In genomic region chr12:93653079-93653478, GRCh38 we compare ENCODE assay signal across 33 cellular contexts. TPM values are rescaled to one million over a fixed set of nuclear protein-coding genes. Genes with fewer than 3 reads are reported as not detected.
DNase-seq lines count a peak whose midpoint lies in the region; ATAC-seq, FAIRE-seq and TF ChIP-seq lines count a peak whose summit lies in the region.
"Had no signal": no experiment of that assay in that cellular context is flagged by ENCODE, and none has a peak within 500 bp of the region (broad histone marks: within the 10 kb centered on the region; RNA-seq: fewer than 3 reads in every experiment).

No MANE protein-coding gene starts in this region.

- FAIRE-seq in GM12891 (lab: Jason Lieb, UNC) (no peak), GM12878 (lab: Jason Lieb, UNC) (no peak)
- FAIRE-seq: small intestine had no signal

- no peak for TF ChIP-seq RAD21 in GM12878 (IDR thresholded peaks at IDR 0.05; ENCODE audit: insufficient read depth, low read depth, low read length)

- POLR2A ChIA-PET in GM12878 (lab: Charles Lee) = no interaction called here
- POLR2A ChIA-PET in activated CD8-positive, alpha-beta T cell treated with anti-CD3 and anti-CD28 coated beads for 36 hours (lab: Charles Lee) = interaction anchor here (1.5 kb wide), 1 partner anchor 24 kb away, joined by 4 read pairs; the partner anchor contains the start of gene CRADD

- H3K36me3 ChIP-seq in GM12878 (ENCODE audit: control insufficient read depth in 2 of 2, insufficient read depth in 2 of 2, low read length in 1 of 2) = no peaks in the 10 kb centered on the region
- H3K36me3 ChIP-seq: heart left ventricle, transverse colon had no signal

- H3K9me3 ChIP-seq in GM12878 (replicated peaks; ENCODE audit: control insufficient read depth, insufficient read depth, low read length) = no peaks in the 10 kb centered on the region; the same call in 2 of the 3 replicates
- H3K9me3 ChIP-seq: A549, heart left ventricle, transverse colon had no signal

- no peaks in the 10 kb centered on the region for H3K27me3 ChIP-seq in GM12878 (replicated peaks in 1 of 2; ENCODE audit: control insufficient read depth in 2 of 2, insufficient read depth in 2 of 2, low read length in 1 of 2)
- H3K27me3 ChIP-seq: heart left ventricle, transverse colon had no signal

- H3K4me3 ChIP-seq in GM12878 = no peak overlapping the region
- H3K4me3 ChIP-seq: A549, heart left ventricle, transverse colon had no signal

- no peak overlapping the region for H3K4me3 Mint-ChIP-seq in type B pancreatic cell
- no peak overlapping the region for H3K4me3 Mint-ChIP-seq in activated CD8-positive, alpha-beta T cell treated with anti-CD3 and anti-CD28 coated beads for 36 hours
- H3K4me3 Mint-ChIP-seq: activated naive CD8-positive, alpha-beta T cell treated with anti-CD3 and anti-CD28 coated beads, Interleukin-2, amount 10 ng/mL, durations not matched to agents 7 days and 5 days; CD8-positive, alpha-beta T cell; dendritic cell treated with granulocyte-macrophage colony-stimulating factor and Interleukin-4, amounts not matched to agents 40 ng/mL and 50 ng/mL, for 4 days; endodermal cell; IgD-negative memory B cell; nephron progenitor cell had no signal

- H3K27me3 Mint-ChIP-seq in type B pancreatic cell = peaks cover 13% of the 10 kb centered on the region
- H3K27me3 Mint-ChIP-seq in activated CD8-positive, alpha-beta T cell treated with anti-CD3 and anti-CD28 coated beads for 36 hours = peaks cover 2% of the 10 kb centered on the region
- H3K27me3 Mint-ChIP-seq: dendritic cell treated with granulocyte-macrophage colony-stimulating factor and Interleukin-4, amounts not matched to agents 40 ng/mL and 50 ng/mL, for 4 days had no signal

- no peak overlapping the region for H3K27ac Mint-ChIP-seq in type B pancreatic cell
- no peak overlapping the region for H3K27ac Mint-ChIP-seq in activated CD8-positive, alpha-beta T cell treated with anti-CD3 and anti-CD28 coated beads for 36 hours
- H3K27ac Mint-ChIP-seq: activated naive CD8-positive, alpha-beta T cell treated with anti-CD3 and anti-CD28 coated beads, Interleukin-2, amount 10 ng/mL, durations not matched to agents 7 days and 5 days; CD8-positive, alpha-beta T cell; dendritic cell treated with granulocyte-macrophage colony-stimulating factor and Interleukin-4, amounts not matched to agents 40 ng/mL and 50 ng/mL, for 4 days; endodermal cell; IgD-negative memory B cell; nephron progenitor cell had no signal

- intact Hi-C loops in GM12878 (cut with micrococcal nuclease; ENCODE audit: unreplicated experiment) = no loop called here
- intact Hi-C loops in activated CD8-positive, alpha-beta T cell treated with anti-CD3 and anti-CD28 coated beads for 36 hours (cut with micrococcal nuclease) = no loop called here

- no peak for DNase-seq in GM12891 (ENCODE audit: insufficient read length, low spot score)
- no peak for DNase-seq in GM12878 (ENCODE audit: low read depth, low spot score)
- DNase-seq in stimulated activated CD4-positive, alpha-beta T cell treated with anti-CD3 and anti-CD28 coated beads, Interleukin-4, amount 100 ng/mL, for 4 hours = no peak
- DNase-seq in KBM-7 = no peak
- DNase-seq in type B pancreatic cell (ENCODE audit: extremely low spot score, unreplicated experiment) = no peak
- no peak for DNase-seq in activated CD8-positive, alpha-beta T cell treated with anti-CD3 and anti-CD28 coated beads for 36 hours
- DNase-seq: activated CD4-positive, alpha-beta T cell treated with anti-CD3 and anti-CD28 coated beads for 4 hours; activated CD8-positive, alpha-beta memory T cell treated with anti-CD3 and anti-CD28 coated beads for 24 hours; activated gamma-delta T cell; activated naive CD8-positive, alpha-beta T cell treated with anti-CD3 and anti-CD28 coated beads, Interleukin-2, amount 10 ng/mL, durations not matched to agents 7 days and 5 days; activated T-cell treated with anti-CD3 and anti-CD28 coated beads, Interleukin-2, amount 50 U/mL, for 1 hour; CD8-positive, alpha-beta T cell; central memory CD4-positive, alpha-beta T cell; EL; endodermal cell; foreskin fibroblast; heart left ventricle; NCI-H1417; NCI-H2107; NCI-H748 treated with DMSO at 0.1 percent for 48 hours; nephron progenitor cell; RPMI8226; small intestine; stimulated activated CD8-positive, alpha-beta memory T cell treated with anti-CD3 and anti-CD28 coated beads, Interleukin-4, amount 100 ng/mL, for 48 hours; T-helper 2 cell; transverse colon had no signal

- TF ChIP-seq EP300 in GM12878 (IDR thresholded peaks at IDR 0.05; ENCODE audit: borderline replicate concordance in 1 of 2, control insufficient read depth in 1 of 2, low read depth in 2 of 2, low read length in 2 of 2) = no peak

- no peaks in the 10 kb centered on the region for H3K4me1 Mint-ChIP-seq in type B pancreatic cell (ENCODE audit: unreplicated experiment)
- H3K4me1 Mint-ChIP-seq in activated CD8-positive, alpha-beta T cell treated with anti-CD3 and anti-CD28 coated beads for 36 hours (ENCODE audit: low read depth) = no peaks in the 10 kb centered on the region
- H3K4me1 Mint-ChIP-seq: activated naive CD8-positive, alpha-beta T cell treated with anti-CD3 and anti-CD28 coated beads, Interleukin-2, amount 10 ng/mL, durations not matched to agents 7 days and 5 days; endodermal cell; nephron progenitor cell had no signal

- RAD21 ChIA-PET in GM12878 (lab: Charles Lee; ENCODE audit: unreplicated experiment) = no interaction called here

- H3K9me3 Mint-ChIP-seq in type B pancreatic cell = no peaks in the 10 kb centered on the region
- no peaks in the 10 kb centered on the region for H3K9me3 Mint-ChIP-seq in activated CD8-positive, alpha-beta T cell treated with anti-CD3 and anti-CD28 coated beads for 36 hours
- H3K9me3 Mint-ChIP-seq: activated naive CD8-positive, alpha-beta T cell treated with anti-CD3 and anti-CD28 coated beads, Interleukin-2, amount 10 ng/mL, durations not matched to agents 7 days and 5 days; CD8-positive, alpha-beta T cell; dendritic cell treated with granulocyte-macrophage colony-stimulating factor and Interleukin-4, amounts not matched to agents 40 ng/mL and 50 ng/mL, for 4 days; endodermal cell had no signal

- in situ Hi-C loops in GM12878 (cut with MboI) = no loop called here
- in situ Hi-C loops in KBM-7 (cut with MboI; ENCODE audit: low pct_unique_long_range_greater_than_20kb, low sequenced_read_pairs) = no loop called here

- ATAC-seq in GM18907 (IDR thresholded peaks at IDR 0.05; ENCODE audit: unreplicated experiment) (peak; percentile 59), HG03354 (IDR thresholded peaks at IDR 0.05; ENCODE audit: poor library complexity, severe bottlenecking, unreplicated experiment) (peak; percentile 83), GM12878 (peak; percentile 88)
- ATAC-seq in activated CD8-positive, alpha-beta T cell treated with anti-CD3 and anti-CD28 coated beads for 36 hours = no peak
- ATAC-seq: A549; CD8-positive, alpha-beta T cell; esophagus mucosa; heart left ventricle had no signal

- H3K36me3 Mint-ChIP-seq in type B pancreatic cell = no peaks in the 10 kb centered on the region
- H3K36me3 Mint-ChIP-seq in activated CD8-positive, alpha-beta T cell treated with anti-CD3 and anti-CD28 coated beads for 36 hours (ENCODE audit: low read depth) = no peaks in the 10 kb centered on the region
- H3K36me3 Mint-ChIP-seq: activated naive CD8-positive, alpha-beta T cell treated with anti-CD3 and anti-CD28 coated beads, Interleukin-2, amount 10 ng/mL, durations not matched to agents 7 days and 5 days; CD8-positive, alpha-beta T cell; IgD-negative memory B cell had no signal

- WGBS in GM12878 (ENCODE audit: insufficient coverage, insufficient replicate concordance, low lambda C conversion rate, missing lambda C conversion rate) = 30% methylated on average over 3 of the region's 3 CpGs

- TF ChIP-seq CTCF in GM12878 (IDR thresholded peaks at IDR 0.05 in 2 of 3, conservative IDR thresholded peaks at IDR 0.05 in 1 of 3; ENCODE audit: control insufficient read depth in 2 of 3, extremely low read depth in 1 of 3, insufficient read depth in 1 of 3, low read depth in 3 of 3, low read length in 3 of 3) (no peak), type B pancreatic cell (conservative IDR thresholded peaks at IDR 0.05) (no peak)
- TF ChIP-seq CTCF in activated CD8-positive, alpha-beta T cell treated with anti-CD3 and anti-CD28 coated beads for 36 hours (IDR thresholded peaks at IDR 0.05) = no peak

- TF ChIP-seq POLR2A in GM12891 (IDR thresholded peaks at IDR 0.05; ENCODE audit: low read depth, low read length) (no peak), GM12878 (IDR thresholded peaks at IDR 0.05; ENCODE audit: low read depth, low read length) (no peak)

- H3K4me1 ChIP-seq in GM12878 (ENCODE audit: control insufficient read depth, insufficient read depth, low read length) = no peaks in the 10 kb centered on the region
- H3K4me1 ChIP-seq: A549, heart left ventricle, transverse colon had no signal

- no peaks in the 10 kb centered on the region for H3K79me2 ChIP-seq in GM12878 (ENCODE audit: control insufficient read depth, insufficient read depth, low read length)
- H3K79me2 ChIP-seq: parathyroid adenoma had no signal

- no TSS peak for BruUV-seq in GM12878 (replicated peaks; lab: Mats Ljungman, UMichigan)

- no peak overlapping the region for H3K4me2 ChIP-seq in GM12878 (ENCODE audit: control insufficient read depth, insufficient read depth)
- H3K4me2 ChIP-seq: A549 had no signal

- H4K20me1 ChIP-seq in GM12878 (ENCODE audit: control insufficient read depth, insufficient read depth) = no peaks in the 10 kb centered on the region

- CTCF ChIA-PET in GM12878 (lab: Yijun Ruan, JAX) = interaction anchor here (0.7 to 1.7 kb wide), 2 partner anchors 16 to 30 kb away, joined by 3 to 4 read pairs; no protein-coding TSS in a partner anchor
- CTCF ChIA-PET in activated CD8-positive, alpha-beta T cell treated with anti-CD3 and anti-CD28 coated beads for 36 hours (lab: Charles Lee) = no interaction called here

- SMC1A ChIA-PET in GM12878 (lab: Charles Lee; ENCODE audit: uncharacterized antibody, unreplicated experiment) = no interaction called here

- H3K9ac ChIP-seq in GM12878 (ENCODE audit: control insufficient read depth, insufficient read depth, low read length) = no peak overlapping the region
- H3K9ac ChIP-seq: parathyroid adenoma had no signal

- no peak overlapping the region for H3K27ac ChIP-seq in GM12878 (ENCODE audit: control insufficient read depth, insufficient read depth)
- H3K27ac ChIP-seq: A549, heart left ventricle, transverse colon had no signal

- no peak overlapping the region for H2AFZ ChIP-seq in GM12878 (ENCODE audit: control insufficient read depth, low read depth, low read length)

RNA-seq across cellular contexts. Expression of gene CRADD, which starts 24.1 kb away (rescaled TPM):
- 6.1 TPM for polyA plus RNA-seq in GM12891 (2012; ENCODE audit: low read depth, missing spikeins)
- 30.4 and 37.8 TPM in 2 replicates for total RNA-seq in GM12878 (2013; cell fraction: nucleolus; rRNA removed)
- total RNA-seq in GM12878 (2014; rRNA removed) (9.3 and 13.6 TPM in 2 replicates), GM12878 (2014; rRNA removed; fragmentation: Illumina TruSeq; extraction: Trizol) (8.2 and 8.6 TPM in 2 replicates), GM12878 (2021) (8.4 and 8.8 TPM in 2 replicates), type B pancreatic cell (ENCODE audit: low replicate concordance) (6.4 and 8.1 TPM in 2 replicates)
- polyA plus RNA-seq in GM12878 (2011; ENCODE audit: low read depth) = 4.9 TPM
- polyA plus RNA-seq in GM12878 (2011; rRNA removed) (15.5 and 16.0 TPM in 2 replicates), GM12878 (2014; fragmentation: Illumina TruSeq; extraction: Trizol) (11.4 and 12.7 TPM in 2 replicates), GM12878 (2014; fragmentation: Nextera tagmentation; extraction: Ambion mirVana) (1 to 10 TPM; 7.6 to 8.8 TPM), GM12878 (2014; rRNA removed) (10.5 and 12.2 TPM in 2 replicates), GM12878 (2016; fragmentation: Nextera tagmentation; extraction: Ambion mirVana) (10 to 100 TPM; 12.0 to 13.2 TPM)
- 20.6 and 21.9 TPM in 2 replicates for polyA plus RNA-seq in GM12878 (2011; cell fraction: cytosol; rRNA removed)
- 12.0 and 12.6 TPM in 2 replicates for polyA plus RNA-seq in GM12878 (2011; cell fraction: nucleus; rRNA removed)
- 7.9 and 9.7 TPM in 2 replicates for polyA plus RNA-seq in GM12878 (2012)
- 12.2 and 14.3 TPM in 2 replicates for polyA minus RNA-seq in GM12878 (2011; rRNA and poly(A)+ RNA removed)
- polyA minus RNA-seq in GM12878 (2011; cell fraction: cytosol; rRNA and poly(A)+ RNA removed) = 3.3 and 4.4 TPM in 2 replicates
- polyA minus RNA-seq in GM12878 (2011; cell fraction: nucleus; rRNA and poly(A)+ RNA removed) = 9.7 and 13.5 TPM in 2 replicates
- 10 to 100 TPM in 1 of 2 experiments, 1 to 10 TPM in 1; 7.0 to 11.3 TPM for total RNA-seq in activated CD8-positive, alpha-beta T cell treated with anti-CD3 and anti-CD28 coated beads for 36 hours
